ENCODE assay signal across 1 cellular context in genomic region chr19:58571575-58571947, GRCh38.
TF ChIP-seq lines count a peak whose summit lies in the region.

No MANE protein-coding gene starts in this region.

TF ChIP-seq in GM23338, 12 proteins besides CTCF, POLR2A, EP300 and RAD21:
- no peak for TF ChIP-seq CREB1 (CRISPR knock-in tag; IDR thresholded peaks at IDR 0.05; ENCODE audit: low read depth)
- TF ChIP-seq NANOG (IDR thresholded peaks at IDR 0.05; ENCODE audit: borderline replicate concordance): no peak
- no peak for TF ChIP-seq STAT1 (IDR thresholded peaks at IDR 0.05; ENCODE audit: unreplicated experiment)
- no peak for TF ChIP-seq POLR2AphosphoS5 (IDR thresholded peaks at IDR 0.05; ENCODE audit: low read depth)
- TF ChIP-seq ETS1 (IDR thresholded peaks at IDR 0.05): no peak
TF ChIP-seq in GM23338: peak in this region for 0.
